In the genomic region with DNA sequence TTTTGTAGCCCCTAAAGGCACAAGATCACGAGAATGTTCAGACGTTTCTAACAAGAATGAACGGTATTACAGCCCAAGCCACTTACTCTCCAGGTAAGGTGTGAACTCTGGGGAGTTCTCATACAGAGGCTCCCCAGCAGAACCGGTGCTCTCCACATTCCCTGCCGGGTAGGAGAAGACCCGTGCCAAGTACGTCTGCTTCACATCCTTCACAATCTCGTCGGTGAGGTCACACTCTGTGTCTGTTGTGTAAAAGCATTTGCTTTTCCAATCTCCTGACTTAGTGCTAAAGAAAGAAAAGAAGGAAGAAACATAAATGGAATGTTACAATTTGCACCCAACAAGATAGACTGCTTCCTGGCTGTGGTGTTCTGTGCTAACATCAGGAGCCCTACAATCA, we compare ENCODE assay signal across 24 cellular contexts. TPM values are rescaled to one million over a fixed set of nuclear protein-coding genes. Genes with fewer than 3 reads are reported as not detected.
DNase-seq lines count a peak whose midpoint lies in the region; ATAC-seq and TF ChIP-seq lines count a peak whose summit lies in the region.
"Had no signal": no experiment of that assay in that cellular context is flagged by ENCODE, and none has a peak within 500 bp of the region (broad histone marks: within the 10 kb centered on the region; RNA-seq: fewer than 3 reads in every experiment).

No MANE protein-coding gene starts in this region.

- H3K4me3 Mint-ChIP-seq in type B pancreatic cell (peak overlapping the region; percentile 21), GM23338 (no peak overlapping the region)
- H3K4me3 Mint-ChIP-seq in activated CD8-positive, alpha-beta T cell treated with anti-CD3 and anti-CD28 coated beads, Interleukin-2, amount 10 ng/mL, durations not matched to agents 7 days and 5 days, result no peak overlapping the region
- H3K4me3 Mint-ChIP-seq: CD4-positive, alpha-beta T cell; naive B cell; T-helper 2 cell treated with Interferon-gamma antibody and Interleukin-4, amounts not matched to agents 5 μg/mL and 100 μg/mL, for 36 hours; WTC11 had no signal

- POLR2A ChIA-PET in activated CD8-positive, alpha-beta T cell treated with anti-CD3 and anti-CD28 coated beads, Interleukin-2, amount 10 ng/mL, durations not matched to agents 7 days and 5 days (lab: Charles Lee), result no interaction called here

- peaks cover 40% of the 10 kb centered on the region for H3K36me3 Mint-ChIP-seq in type B pancreatic cell
- no peaks in the 10 kb centered on the region for H3K36me3 Mint-ChIP-seq in activated CD8-positive, alpha-beta T cell treated with anti-CD3 and anti-CD28 coated beads, Interleukin-2, amount 10 ng/mL, durations not matched to agents 7 days and 5 days (ENCODE audit: low read depth)
- peaks cover 34% of the 10 kb centered on the region for H3K36me3 Mint-ChIP-seq in GM23338 (ENCODE audit: low read depth)
- H3K36me3 Mint-ChIP-seq: naive B cell had no signal

- H3K27ac Mint-ChIP-seq in type B pancreatic cell (peak overlapping the region; percentile 5), GM23338 (no peak overlapping the region)
- H3K27ac Mint-ChIP-seq in activated CD8-positive, alpha-beta T cell treated with anti-CD3 and anti-CD28 coated beads, Interleukin-2, amount 10 ng/mL, durations not matched to agents 7 days and 5 days, result no peak overlapping the region
- H3K27ac Mint-ChIP-seq: CD4-positive, alpha-beta T cell; naive B cell; T-helper 2 cell treated with Interferon-gamma antibody and Interleukin-4, amounts not matched to agents 5 μg/mL and 100 μg/mL, for 36 hours; WTC11 had no signal

- no peaks in the 10 kb centered on the region for H3F3A ChIP-seq in GM23338 (replicated peaks; ENCODE audit: low read depth)

- H3K4me3 ChIP-seq in RWPE2 (ENCODE audit: severe bottlenecking), result no peak overlapping the region
- H3K4me3 ChIP-seq in duodenal mucosa (ENCODE audit: low read depth in 1 of 2, low read length in 2 of 2), result no peak overlapping the region
- no peak overlapping the region for H3K4me3 ChIP-seq in hepatocyte
- no peak overlapping the region for H3K4me3 ChIP-seq in GM23338
- H3K4me3 ChIP-seq: adrenal gland, uterus had no signal

- H3K36me3 ChIP-seq in RWPE2 (ENCODE audit: low read depth), result peaks cover 98% of the 10 kb centered on the region
- H3K36me3 ChIP-seq in duodenal mucosa (ENCODE audit: control insufficient read depth in 1 of 2, insufficient read depth in 2 of 2, low read length in 2 of 2), result peaks cover 20 to 40% of the 10 kb centered on the region in 2 donors
- no peaks in the 10 kb centered on the region for H3K36me3 ChIP-seq in hepatocyte (replicated peaks; ENCODE audit: insufficient read depth, low read depth)
- peaks cover 17% of the 10 kb centered on the region; the same call in 1 of the 2 replicates for H3K36me3 ChIP-seq in GM23338 (ENCODE audit: insufficient read depth)
- H3K36me3 ChIP-seq: uterus had no signal

- H3K9me3 ChIP-seq in RWPE2 (ENCODE audit: severe bottlenecking), result no peaks in the 10 kb centered on the region
- H3K9me3 ChIP-seq in duodenal mucosa (ENCODE audit: control insufficient read depth in 1 of 2, low read length in 2 of 2), result no peaks in the 10 kb centered on the region
- no peaks in the 10 kb centered on the region for H3K9me3 ChIP-seq in hepatocyte (ENCODE audit: low read depth)
- H3K9me3 ChIP-seq: adrenal gland, uterus had no signal

- peak overlapping the region; percentile 99 for H3K27ac ChIP-seq in RWPE2 (ENCODE audit: poor library complexity, severe bottlenecking)
- peak overlapping the region; percentile 22 for H3K27ac ChIP-seq in duodenal mucosa (ENCODE audit: low read depth, low read length)
- peak overlapping the region; percentile 97 for H3K27ac ChIP-seq in hepatocyte
- H3K27ac ChIP-seq in GM23338 (ENCODE audit: low read depth), result no peak overlapping the region
- H3K27ac ChIP-seq: foreskin keratinocyte, uterus had no signal

- H3K27me3 Mint-ChIP-seq in type B pancreatic cell (peaks cover 17% of the 10 kb centered on the region), GM23338 (ENCODE audit: insufficient read depth, low read depth, poor library complexity) (peaks cover 10% of the 10 kb centered on the region)
- H3K27me3 Mint-ChIP-seq in activated CD8-positive, alpha-beta T cell treated with anti-CD3 and anti-CD28 coated beads, Interleukin-2, amount 10 ng/mL, durations not matched to agents 7 days and 5 days (ENCODE audit: low read depth), result peaks cover 34% of the 10 kb centered on the region

- H3K9me3 Mint-ChIP-seq in type B pancreatic cell (no peaks in the 10 kb centered on the region), GM23338 (no peaks in the 10 kb centered on the region)
- H3K9me3 Mint-ChIP-seq in activated CD8-positive, alpha-beta T cell treated with anti-CD3 and anti-CD28 coated beads, Interleukin-2, amount 10 ng/mL, durations not matched to agents 7 days and 5 days (ENCODE audit: insufficient read depth), result no peaks in the 10 kb centered on the region
- H3K9me3 Mint-ChIP-seq: CD4-positive, alpha-beta T cell; T-helper 2 cell treated with Interferon-gamma antibody and Interleukin-4, amounts not matched to agents 5 μg/mL and 100 μg/mL, for 36 hours; WTC11 had no signal

- peak; percentile 0; the same call in 1 of the 3 replicates for ATAC-seq in RWPE2 (ENCODE audit: low read depth)
- ATAC-seq in GM19324 (IDR thresholded peaks at IDR 0.05; ENCODE audit: low FRiP score, unreplicated experiment), result no peak
- no peak for ATAC-seq in activated CD8-positive, alpha-beta T cell treated with anti-CD3 and anti-CD28 coated beads, Interleukin-2, amount 10 ng/mL, durations not matched to agents 7 days and 5 days
- no peak for ATAC-seq in GM23338
- ATAC-seq: foreskin keratinocyte, SK-N-SH treated with all-trans-retinoic acid at 6 μM for 48 hours, WTC11 had no signal

- H3K4me1 ChIP-seq in RWPE2 (ENCODE audit: insufficient read depth, poor library complexity, severe bottlenecking) (peaks cover 16% of the 10 kb centered on the region), duodenal mucosa (ENCODE audit: control insufficient read depth in 1 of 2, insufficient read depth in 2 of 2, low read length in 2 of 2) (peaks cover 15 to 33% of the 10 kb centered on the region in 2 donors), hepatocyte (ENCODE audit: insufficient read depth) (peaks cover 37% of the 10 kb centered on the region), GM23338 (ENCODE audit: insufficient read depth) (peaks cover 28% of the 10 kb centered on the region)
- H3K4me1 ChIP-seq: uterus had no signal

- no peaks in the 10 kb centered on the region for H3K27me3 ChIP-seq in RWPE2 (ENCODE audit: insufficient read depth, poor library complexity, severe bottlenecking)
- H3K27me3 ChIP-seq in duodenal mucosa (ENCODE audit: control insufficient read depth in 1 of 2, insufficient read depth in 2 of 2, low read length in 2 of 2), result no peaks in the 10 kb centered on the region
- H3K27me3 ChIP-seq in hepatocyte, result no peaks in the 10 kb centered on the region
- H3K27me3 ChIP-seq in GM23338 (ENCODE audit: insufficient read depth), result peaks cover 12% of the 10 kb centered on the region
- H3K27me3 ChIP-seq: adrenal gland, foreskin keratinocyte, uterus had no signal

- H3K4me2 ChIP-seq in hepatocyte (peak overlapping the region; percentile 80), GM23338 (no peak overlapping the region)

- WGBS in hepatocyte (ENCODE audit: low lambda C conversion rate, missing lambda C conversion rate), result 68% methylated on average over 9 of the region's 9 CpGs

- no peak for DNase-seq in RWPE2 (ENCODE audit: low spot score)
- no peak for DNase-seq in hepatocyte (ENCODE audit: low spot score)
- no peak for DNase-seq in type B pancreatic cell (ENCODE audit: extremely low spot score, unreplicated experiment)
- no peak for DNase-seq in activated CD8-positive, alpha-beta T cell treated with anti-CD3 and anti-CD28 coated beads, Interleukin-2, amount 10 ng/mL, durations not matched to agents 7 days and 5 days
- DNase-seq in GM23338 (ENCODE audit: low spot score), result no peak
- DNase-seq: activated gamma-delta T cell; adrenal gland; CD4-positive, alpha-beta T cell; central memory CD4-positive, alpha-beta T cell; dorsolateral prefrontal cortex; GDM1; naive B cell; NCI-H2171; NCI-H524 treated with DMSO at 0.1 percent for 48 hours; occipital lobe; retina; stimulated activated CD4-positive, alpha-beta T cell treated with anti-CD3 and anti-CD28 coated beads, Interleukin-15, amount 100 ng/mL, for 24 hours; uterus had no signal

- H2AFZ ChIP-seq in hepatocyte (no peak overlapping the region), GM23338 (no peak overlapping the region)

- H3K9me2 ChIP-seq in hepatocyte (replicated peaks; ENCODE audit: insufficient read depth), result no peaks in the 10 kb centered on the region
- no peaks in the 10 kb centered on the region for H3K9me2 ChIP-seq in GM23338 (ENCODE audit: insufficient read depth)

- H4K20me1 ChIP-seq in hepatocyte (ENCODE audit: insufficient read depth, poor library complexity, severe bottlenecking), result peaks cover 48% of the 10 kb centered on the region
- no peaks in the 10 kb centered on the region; the same call in 1 of the 2 replicates for H4K20me1 ChIP-seq in GM23338 (replicated peaks; ENCODE audit: insufficient read depth)

- TF ChIP-seq CTCF in RWPE2 (IDR thresholded peaks at IDR 0.05; ENCODE audit: poor library complexity, severe bottlenecking), result no peak
- TF ChIP-seq CTCF in hepatocyte (IDR thresholded peaks at IDR 0.05; ENCODE audit: poor library complexity), result no peak
- TF ChIP-seq CTCF in type B pancreatic cell (conservative IDR thresholded peaks at IDR 0.05), result no peak
- TF ChIP-seq CTCF in GM23338 (conservative IDR thresholded peaks at IDR 0.05; ENCODE audit: low read depth in 2 of 2), result no peak

- H3K79me2 ChIP-seq in hepatocyte (peaks cover 69% of the 10 kb centered on the region), GM23338 (replicated peaks; ENCODE audit: insufficient read depth) (peaks cover 37% of the 10 kb centered on the region)

- H3K4me1 Mint-ChIP-seq in type B pancreatic cell (ENCODE audit: unreplicated experiment), result peaks cover 23% of the 10 kb centered on the region
- H3K4me1 Mint-ChIP-seq in activated CD8-positive, alpha-beta T cell treated with anti-CD3 and anti-CD28 coated beads, Interleukin-2, amount 10 ng/mL, durations not matched to agents 7 days and 5 days (ENCODE audit: low read depth), result peaks cover 2% of the 10 kb centered on the region
- peaks cover 23% of the 10 kb centered on the region for H3K4me1 Mint-ChIP-seq in GM23338

- CTCF ChIA-PET in activated CD8-positive, alpha-beta T cell treated with anti-CD3 and anti-CD28 coated beads, Interleukin-2, amount 10 ng/mL, durations not matched to agents 7 days and 5 days (lab: Charles Lee), result no interaction called here

- no peak overlapping the region for H3K9ac ChIP-seq in duodenal mucosa (ENCODE audit: low read depth in 1 of 2, low read length in 2 of 2)

TF ChIP-seq in GM23338, 12 proteins besides CTCF, POLR2A, EP300 and RAD21 (continues in another document):
- no peak for TF ChIP-seq ZNF331 (CRISPR knock-in tag; IDR thresholded peaks at IDR 0.05; ENCODE audit: low read depth)
- TF ChIP-seq CREB1 (CRISPR knock-in tag; IDR thresholded peaks at IDR 0.05; ENCODE audit: low read depth), result no peak

RNA-seq across cellular contexts. Expression of a gene that starts 5.7 kb away (rescaled TPM):
- total RNA-seq in hepatocyte (261 and 281 TPM in 2 replicates), type B pancreatic cell (ENCODE audit: low replicate concordance) (102 and 207 TPM in 2 replicates)
- polyA plus RNA-seq in hepatocyte (390 and 412 TPM in 2 replicates), GM23338 (2016; fragmentation: Nextera tagmentation; extraction: Ambion mirVana) (6.9 and 7.8 TPM in 2 replicates)
- total RNA-seq in activated CD8-positive, alpha-beta T cell treated with anti-CD3 and anti-CD28 coated beads, Interleukin-2, amount 10 ng/mL, durations not matched to agents 7 days and 5 days, result not detected
- 5.1 and 9.7 TPM in 2 replicates for total RNA-seq in GM23338 (2014; rRNA removed; shearing (Covaris generic))
- total RNA-seq: CD4-positive, alpha-beta T cell had no signal
